1 cellular context compared by ENCODE assay signal in the genomic region with DNA sequence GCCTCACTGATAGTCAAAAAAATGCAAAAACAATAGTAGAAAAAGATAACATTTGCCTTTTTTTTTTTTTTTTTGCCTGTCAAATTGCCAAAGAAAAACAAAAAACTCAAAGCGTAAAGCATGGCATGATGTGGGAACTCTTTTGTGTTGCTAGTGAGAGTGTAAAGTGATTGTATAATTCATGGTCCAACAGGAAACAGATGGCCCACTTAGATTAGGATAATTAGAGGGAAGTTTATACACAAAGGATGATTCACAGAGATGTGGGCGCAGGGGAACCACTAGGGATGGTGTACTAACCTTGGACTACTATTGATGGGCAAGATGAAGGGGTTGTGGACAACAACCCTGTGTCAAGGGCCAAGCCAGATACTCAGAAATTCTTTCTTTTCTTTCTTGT.
TF ChIP-seq lines count a peak whose summit lies in the region.

No MANE protein-coding gene starts in this region.

TF ChIP-seq in SK-N-SH, 30 proteins besides CTCF, POLR2A, EP300 and RAD21 (continued from another document):
- TF ChIP-seq USF2 (IDR thresholded peaks at IDR 0.05; ENCODE audit: borderline replicate concordance, low read depth, low read length) (no peak), MXI1 (IDR thresholded peaks at IDR 0.05; ENCODE audit: low read depth, low read length) (no peak), SMC3 (IDR thresholded peaks at IDR 0.05; ENCODE audit: low read depth, low read length) (no peak), CHD2 (IDR thresholded peaks at IDR 0.05; ENCODE audit: low read length, partially characterized antibody) (no peak), ELF1 (IDR thresholded peaks at IDR 0.05) (no peak)
- TF ChIP-seq, protein P1, sequence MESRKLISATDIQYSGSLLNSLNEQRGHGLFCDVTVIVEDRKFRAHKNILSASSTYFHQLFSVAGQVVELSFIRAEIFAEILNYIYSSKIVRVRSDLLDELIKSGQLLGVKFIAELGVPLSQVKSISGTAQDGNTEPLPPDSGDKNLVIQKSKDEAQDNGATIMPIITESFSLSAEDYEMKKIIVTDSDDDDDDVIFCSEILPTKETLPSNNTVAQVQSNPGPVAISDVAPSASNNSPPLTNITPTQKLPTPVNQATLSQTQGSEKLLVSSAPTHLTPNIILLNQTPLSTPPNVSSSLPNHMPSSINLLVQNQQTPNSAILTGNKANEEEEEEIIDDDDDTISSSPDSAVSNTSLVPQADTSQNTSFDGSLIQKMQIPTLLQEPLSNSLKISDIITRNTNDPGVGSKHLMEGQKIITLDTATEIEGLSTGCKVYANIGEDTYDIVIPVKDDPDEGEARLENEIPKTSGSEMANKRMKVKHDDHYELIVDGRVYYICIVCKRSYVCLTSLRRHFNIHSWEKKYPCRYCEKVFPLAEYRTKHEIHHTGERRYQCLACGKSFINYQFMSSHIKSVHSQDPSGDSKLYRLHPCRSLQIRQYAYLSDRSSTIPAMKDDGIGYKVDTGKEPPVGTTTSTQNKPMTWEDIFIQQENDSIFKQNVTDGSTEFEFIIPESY (IDR thresholded peaks at IDR 0.05; ENCODE audit: borderline replicate concordance, low read depth) = no peak
- TF ChIP-seq, protein P2, sequence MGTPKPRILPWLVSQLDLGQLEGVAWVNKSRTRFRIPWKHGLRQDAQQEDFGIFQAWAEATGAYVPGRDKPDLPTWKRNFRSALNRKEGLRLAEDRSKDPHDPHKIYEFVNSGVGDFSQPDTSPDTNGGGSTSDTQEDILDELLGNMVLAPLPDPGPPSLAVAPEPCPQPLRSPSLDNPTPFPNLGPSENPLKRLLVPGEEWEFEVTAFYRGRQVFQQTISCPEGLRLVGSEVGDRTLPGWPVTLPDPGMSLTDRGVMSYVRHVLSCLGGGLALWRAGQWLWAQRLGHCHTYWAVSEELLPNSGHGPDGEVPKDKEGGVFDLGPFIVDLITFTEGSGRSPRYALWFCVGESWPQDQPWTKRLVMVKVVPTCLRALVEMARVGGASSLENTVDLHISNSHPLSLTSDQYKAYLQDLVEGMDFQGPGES (IDR thresholded peaks at IDR 0.05; ENCODE audit: low read depth, low read length) = no peak
